8 cellular contexts compared by ENCODE assay signal in genomic region chr2:42342061-42342794, GRCh38. TPM values are rescaled to one million over a fixed set of nuclear protein-coding genes. Genes with fewer than 3 reads are reported as not detected.
DNase-seq lines count a peak whose midpoint lies in the region; ATAC-seq and TF ChIP-seq lines count a peak whose summit lies in the region.

No MANE protein-coding gene starts in this region.

- H3K4me1 ChIP-seq in CD4-positive, CD25-positive, alpha-beta regulatory T cell (ENCODE audit: control insufficient read depth, insufficient read depth, low read length, poor library complexity, severe bottlenecking), result no peaks in the 10 kb centered on the region
- H3K4me1 ChIP-seq in right cardiac atrium (ENCODE audit: control insufficient read depth, insufficient read depth, low read length) (peaks cover 18% of the 10 kb centered on the region), stomach (peaks cover 8 to 35% (median 24%) of the 10 kb centered on the region in 4 donors)

- TF ChIP-seq EP300 in stomach (IDR thresholded peaks at IDR 0.05), result no peak

- no peak for DNase-seq in CD4-positive, CD25-positive, alpha-beta regulatory T cell
- peak in 2 of 3 donors; percentile 39 to 46 for DNase-seq in right cardiac atrium
- no peak for DNase-seq in stomach
- no peak for DNase-seq in NCI-H748 (lab: John Stamatoyannopoulos, UW; ENCODE audit: unreplicated experiment)
- no peak for DNase-seq in effector CD8-positive, alpha-beta T cell (lab: John Stamatoyannopoulos, UW)
- no peak for DNase-seq in NCI-H2029 (lab: John Stamatoyannopoulos, UW)

- intact Hi-C loops in right cardiac atrium (cut with DNase I), result no loop called here
- intact Hi-C loops in stomach (cut with DNase I; ENCODE audit: low total_unique reads), result no loop called here

- H3K9me3 ChIP-seq in CD4-positive, CD25-positive, alpha-beta regulatory T cell (ENCODE audit: control insufficient read depth in 2 of 2, low read length in 2 of 2), result no peaks in the 10 kb centered on the region
- H3K9me3 ChIP-seq in right cardiac atrium (ENCODE audit: control insufficient read depth, low read length) (no peaks in the 10 kb centered on the region), stomach (no peaks in the 10 kb centered on the region)

- peaks cover 0 to 5% (median 0%) of the 10 kb centered on the region in 7 donors for H3K9me3 Mint-ChIP-seq in CD4-positive, CD25-positive, alpha-beta regulatory T cell
- no peaks in the 10 kb centered on the region for H3K9me3 Mint-ChIP-seq in activated naive CD8-positive, alpha-beta T cell (ENCODE audit: low read depth)

- H3K27me3 Mint-ChIP-seq in CD4-positive, CD25-positive, alpha-beta regulatory T cell, result no peaks in the 10 kb centered on the region
- no peaks in the 10 kb centered on the region for H3K27me3 Mint-ChIP-seq in activated naive CD8-positive, alpha-beta T cell

- no peaks in the 10 kb centered on the region for H3K27me3 ChIP-seq in CD4-positive, CD25-positive, alpha-beta regulatory T cell (ENCODE audit: control insufficient read depth, insufficient read depth, low read length)
- H3K27me3 ChIP-seq in right cardiac atrium (ENCODE audit: control insufficient read depth, insufficient read depth) (no peaks in the 10 kb centered on the region), stomach (no peaks in the 10 kb centered on the region)

- no peak for TF ChIP-seq CTCF in stomach (IDR thresholded peaks at IDR 0.05)

- WGBS in right cardiac atrium, result 65% methylated on average over 8 of the region's 8 CpGs
- 66 to 73% (median 70%) methylated on average over 7 to 8 of the region's 8 CpGs for WGBS in stomach, 5 donors

- peak in 1 of 2 donors; percentile 40 for ATAC-seq in CD4-positive, CD25-positive, alpha-beta regulatory T cell (ENCODE audit: low read depth in 2 of 2)
- peak; percentile 58 for ATAC-seq in HG02678 (IDR thresholded peaks at IDR 0.05; ENCODE audit: unreplicated experiment)
- peak; percentile 65 to 84 for ATAC-seq in right cardiac atrium

- peaks cover 48% of the 10 kb centered on the region for H3K36me3 Mint-ChIP-seq in CD4-positive, CD25-positive, alpha-beta regulatory T cell
- H3K36me3 Mint-ChIP-seq in activated naive CD8-positive, alpha-beta T cell, result peaks cover 23% of the 10 kb centered on the region

- no peak overlapping the region for H3K4me3 ChIP-seq in CD4-positive, CD25-positive, alpha-beta regulatory T cell (ENCODE audit: low read depth, low read length)
- H3K4me3 ChIP-seq in right cardiac atrium (ENCODE audit: low read length), result no peak overlapping the region
- no peak overlapping the region for H3K4me3 ChIP-seq in stomach

- peak overlapping the region in 1 of 4 donors; percentile 31 for H3K4me3 Mint-ChIP-seq in CD4-positive, CD25-positive, alpha-beta regulatory T cell
- H3K4me3 Mint-ChIP-seq in activated naive CD8-positive, alpha-beta T cell, result peak overlapping the region; percentile 21

- H3K4me1 Mint-ChIP-seq in CD4-positive, CD25-positive, alpha-beta regulatory T cell, result peaks cover 13 to 36% (median 26%) of the 10 kb centered on the region in 4 donors
- peaks cover 35% of the 10 kb centered on the region for H3K4me1 Mint-ChIP-seq in activated naive CD8-positive, alpha-beta T cell (ENCODE audit: low read depth)

- no peak overlapping the region for H3K27ac ChIP-seq in CD4-positive, CD25-positive, alpha-beta regulatory T cell (ENCODE audit: insufficient read depth, low read length, poor library complexity, severe bottlenecking)
- no peak overlapping the region for H3K27ac ChIP-seq in right cardiac atrium (ENCODE audit: low read length)
- H3K27ac ChIP-seq in stomach, result peak overlapping the region in 3 of 5 donors; percentile 50 to 59 (median 54)

- peaks cover 33% of the 10 kb centered on the region for H3K36me3 ChIP-seq in CD4-positive, CD25-positive, alpha-beta regulatory T cell (ENCODE audit: control insufficient read depth, insufficient read depth, low read length)
- H3K36me3 ChIP-seq in stomach, result peaks cover 5 to 63% (median 60%) of the 10 kb centered on the region in 4 donors

- no peak for TF ChIP-seq POLR2A in stomach (IDR thresholded peaks at IDR 0.05)

- H3K27ac Mint-ChIP-seq in CD4-positive, CD25-positive, alpha-beta regulatory T cell, result peak overlapping the region; percentile 56 to 86 (median 76)
- peak overlapping the region; percentile 88 for H3K27ac Mint-ChIP-seq in activated naive CD8-positive, alpha-beta T cell

RNA-seq across cellular contexts. Expression of gene COX7A2L, which starts 18.8 kb away (rescaled TPM):
- total RNA-seq in CD4-positive, CD25-positive, alpha-beta regulatory T cell, result 57.2 TPM
- polyA plus RNA-seq in CD4-positive, CD25-positive, alpha-beta regulatory T cell, result 100 to 1,000 TPM; 186 to 214 (median 193) TPM
- 100 to 1,000 TPM in 3 of 4 donors, 10 to 100 TPM in 1; 96.1 to 128 (median 108) TPM for total RNA-seq in right cardiac atrium
- polyA plus RNA-seq in right cardiac atrium, result 114 TPM
- 100 to 1,000 TPM in 1 of 5 donors, 10 to 100 TPM in 4; 36.2 to 135 (median 59.3) TPM for total RNA-seq in stomach
- 100 to 1,000 TPM; 120 to 222 (median 142) TPM for polyA plus RNA-seq in stomach

Comparison
In these comparisons a context has a peak if more than half of its experiments do, and no peak if none do; other contexts are left out.
1. DNase-seq: peak in right cardiac atrium (2 of 3); none in CD4-positive, CD25-positive, alpha-beta regulatory T cell (0 of 3), stomach (single experiment), NCI-H748 (single experiment), effector CD8-positive, alpha-beta T cell (single experiment) and NCI-H2029 (single experiment).
2. H3K27ac ChIP-seq: peak in stomach (3 of 5); none in CD4-positive, CD25-positive, alpha-beta regulatory T cell (single experiment) and right cardiac atrium (single experiment).